Comparison of ENCODE assay signal across 17 cellular contexts in the genomic region with DNA sequence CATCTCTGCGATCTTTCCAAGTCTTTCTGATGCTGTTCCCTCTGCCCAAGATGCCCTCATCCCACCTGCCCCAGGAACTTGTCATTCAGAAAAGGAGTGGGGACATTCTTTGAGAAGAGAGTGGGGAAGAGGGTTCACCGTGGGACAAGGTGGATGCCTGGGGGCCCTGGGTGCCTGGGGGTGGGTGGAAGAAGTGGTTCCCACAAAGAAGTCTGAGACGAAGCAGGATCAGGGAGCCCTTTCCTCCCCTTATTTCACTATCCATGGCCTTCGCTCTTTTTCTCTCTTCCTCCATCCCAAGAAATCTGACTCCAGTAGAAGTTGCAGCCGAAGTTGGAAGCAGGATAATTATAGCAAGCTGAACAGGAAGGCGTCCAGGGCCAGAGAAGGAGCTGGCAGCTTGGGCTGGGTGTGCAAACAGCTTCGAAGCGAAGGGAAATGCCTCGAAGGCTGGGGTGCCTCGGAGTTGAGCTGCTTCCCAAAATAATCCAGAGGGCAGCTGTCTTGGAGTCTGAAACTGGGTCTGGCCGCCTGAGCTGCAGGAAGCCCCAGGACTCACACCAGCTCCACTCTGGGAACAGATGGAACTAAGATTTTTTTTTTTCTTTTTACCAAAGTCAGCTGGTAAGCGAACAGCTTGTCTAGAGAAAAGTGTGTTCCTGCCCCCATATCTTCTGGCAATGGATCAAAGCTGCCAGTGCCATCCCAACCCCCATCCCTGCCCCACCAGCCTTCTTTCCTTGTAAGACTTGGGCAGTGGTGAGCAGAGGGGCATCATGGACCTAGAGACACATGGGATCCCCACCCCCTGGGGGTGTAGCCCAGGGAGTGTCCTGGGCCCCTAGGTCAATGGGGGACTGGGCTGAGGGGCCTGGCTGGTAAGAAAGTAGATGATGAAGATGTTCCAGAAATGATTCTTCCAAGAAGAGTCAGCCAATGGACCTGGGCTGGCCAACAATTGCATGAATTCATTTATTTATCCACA. TPM values are rescaled to one million over a fixed set of nuclear protein-coding genes. Genes with fewer than 3 reads are reported as not detected.
DNase-seq lines count a peak whose midpoint lies in the region; ATAC-seq and TF ChIP-seq lines count a peak whose summit lies in the region.
"Had no signal": no experiment of that assay in that cellular context is flagged by ENCODE, and none has a peak within 500 bp of the region (broad histone marks: within the 10 kb centered on the region; RNA-seq: fewer than 3 reads in every experiment).

No MANE protein-coding gene starts in this region.

- H3K4me1 ChIP-seq in gastroesophageal sphincter (peaks cover 0 to 16% (median 10%) of the 10 kb centered on the region in 3 donors), stomach (peaks cover 0 to 18% (median 14%) of the 10 kb centered on the region in 4 donors)
- H3K4me1 ChIP-seq: pancreas had no signal

- no peaks in the 10 kb centered on the region for H3K27me3 Mint-ChIP-seq in activated T-cell treated with anti-CD3 and anti-CD28 coated beads, Interleukin-2, amount 50 U/mL, for 24 hours
- H3K27me3 Mint-ChIP-seq: activated CD8-positive, alpha-beta T cell treated with anti-CD3 and anti-CD28 coated beads for 36 hours; stimulated activated naive CD8-positive, alpha-beta T cell treated with anti-CD3 and anti-CD28 coated beads, Interleukin-15, amount 100 ng/mL, for 72 hours had no signal

- H3K27ac ChIP-seq in RWPE1 (peak overlapping the region; percentile 11; the same call in 1 of the 2 replicates), gastroesophageal sphincter (peak overlapping the region in 3 of 4 donors; percentile 22 to 43 (median 31)), stomach (peak overlapping the region in 3 of 5 donors; percentile 44 to 71 (median 66))
- H3K27ac ChIP-seq: pancreas had no signal

- TF ChIP-seq EP300 in gastroesophageal sphincter (IDR thresholded peaks at IDR 0.05) (no peak), stomach (IDR thresholded peaks at IDR 0.05) (no peak)

- no peak overlapping the region for H3K4me3 Mint-ChIP-seq in activated T-cell treated with anti-CD3 and anti-CD28 coated beads, Interleukin-2, amount 50 U/mL, for 24 hours
- H3K4me3 Mint-ChIP-seq: activated CD8-positive, alpha-beta T cell treated with anti-CD3 and anti-CD28 coated beads for 36 hours; stimulated activated naive CD8-positive, alpha-beta T cell treated with anti-CD3 and anti-CD28 coated beads, Interleukin-15, amount 100 ng/mL, for 72 hours had no signal

- intact Hi-C loops in stomach (cut with DNase I; ENCODE audit: low total_unique reads) = no loop called here

- H3K9me3 Mint-ChIP-seq in activated T-cell treated with anti-CD3 and anti-CD28 coated beads, Interleukin-2, amount 50 U/mL, for 24 hours = peaks cover 22% of the 10 kb centered on the region

- peaks cover 21% of the 10 kb centered on the region for H3K36me3 Mint-ChIP-seq in activated T-cell treated with anti-CD3 and anti-CD28 coated beads, Interleukin-2, amount 50 U/mL, for 24 hours (ENCODE audit: low read depth)

- peak; percentile 8 for DNase-seq in GM10248 (ENCODE audit: extremely low spot score)
- DNase-seq in RWPE1 (ENCODE audit: low spot score) = no peak
- no peak for DNase-seq in stomach
- no peak for DNase-seq in activated T-cell treated with anti-CD3 and anti-CD28 coated beads, Interleukin-2, amount 50 U/mL, for 24 hours
- no peak for DNase-seq in NCI-H1105 (lab: John Stamatoyannopoulos, UW)
- no peak for DNase-seq in SHP77 (lab: John Stamatoyannopoulos, UW)
- DNase-seq: activated CD8-positive, alpha-beta T cell treated with anti-CD3 and anti-CD28 coated beads for 36 hours; activated naive CD4-positive, alpha-beta T cell treated with anti-CD3 and anti-CD28 coated beads, Interleukin-2, amount 50 U/mL, for 16 hours; COR-L47; dermis blood vessel endothelial cell; stimulated activated CD4-positive, alpha-beta T cell treated with anti-CD3 and anti-CD28 coated beads, Interleukin-4, amount 100 ng/mL, for 24 hours; stimulated activated naive CD8-positive, alpha-beta T cell treated with anti-CD3 and anti-CD28 coated beads, Interleukin-15, amount 100 ng/mL, for 72 hours; T1000 had no signal

- H3K4me1 Mint-ChIP-seq in activated T-cell treated with anti-CD3 and anti-CD28 coated beads, Interleukin-2, amount 50 U/mL, for 24 hours (ENCODE audit: low read depth) = peaks cover 2% of the 10 kb centered on the region

- no peak overlapping the region for H3K27ac Mint-ChIP-seq in activated T-cell treated with anti-CD3 and anti-CD28 coated beads, Interleukin-2, amount 50 U/mL, for 24 hours
- H3K27ac Mint-ChIP-seq: activated CD8-positive, alpha-beta T cell treated with anti-CD3 and anti-CD28 coated beads for 36 hours had no signal

- POLR2A ChIA-PET in GM10248 (lab: Yijun Ruan, JAX) = no interaction called here
- POLR2A ChIA-PET in RWPE1 (lab: Yijun Ruan, JAX; ENCODE audit: low non-redundant PET) = no interaction called here

- H3K9me3 ChIP-seq in gastroesophageal sphincter (peaks cover 0 to 31% (median 0%) of the 10 kb centered on the region in 3 donors), stomach (peaks cover 2 to 17% (median 10%) of the 10 kb centered on the region in 4 donors)
- H3K9me3 ChIP-seq: pancreas had no signal

- CTCF ChIA-PET in GM10248 (lab: Yijun Ruan, JAX) (no interaction called here), RWPE1 (lab: Yijun Ruan, JAX) (no interaction called here)

- peak; percentile 56 for ATAC-seq in gastroesophageal sphincter
- ATAC-seq: activated CD8-positive, alpha-beta T cell treated with anti-CD3 and anti-CD28 coated beads for 36 hours; Panc1; pancreas; stimulated activated naive CD8-positive, alpha-beta T cell treated with anti-CD3 and anti-CD28 coated beads, Interleukin-15, amount 100 ng/mL, for 72 hours had no signal

- H3K27me3 ChIP-seq in gastroesophageal sphincter = no peaks in the 10 kb centered on the region
- no peaks in the 10 kb centered on the region for H3K27me3 ChIP-seq in stomach
- H3K27me3 ChIP-seq: pancreas had no signal

- no peaks in the 10 kb centered on the region for H3K36me3 ChIP-seq in gastroesophageal sphincter
- H3K36me3 ChIP-seq in stomach = no peaks in the 10 kb centered on the region
- H3K36me3 ChIP-seq: pancreas had no signal

- no peak overlapping the region for H3K4me3 ChIP-seq in gastroesophageal sphincter
- H3K4me3 ChIP-seq in stomach = no peak overlapping the region
- H3K4me3 ChIP-seq: pancreas had no signal

- TF ChIP-seq CTCF in GM10248 (IDR thresholded peaks at IDR 0.05; ENCODE audit: control extremely low read depth, extremely low read depth, low read depth, missing control alignments) (no peak), RWPE1 (conservative IDR thresholded peaks at IDR 0.05; ENCODE audit: low read depth) (no peak), gastroesophageal sphincter (IDR thresholded peaks at IDR 0.05) (no peak), stomach (IDR thresholded peaks at IDR 0.05) (no peak)

- 18 to 21% methylated on average over 7 to 10 of the region's 12 CpGs for WGBS in gastroesophageal sphincter (ENCODE audit: low coverage in 1 of 2), 2 donors
- 29 to 57% (median 49%) methylated on average over 12 of the region's 12 CpGs for WGBS in stomach, 5 donors

- TF ChIP-seq POLR2A in gastroesophageal sphincter (IDR thresholded peaks at IDR 0.05) = no peak
- no peak for TF ChIP-seq POLR2A in stomach (IDR thresholded peaks at IDR 0.05)

RNA-seq across cellular contexts. Expression of a gene that starts 31.5 kb away (rescaled TPM):
- total RNA-seq in gastroesophageal sphincter (10 to 100 TPM in 2 of 4 donors, 1 to 10 TPM in 2; 7.0 to 18.2 (median 11.3) TPM), stomach (10 to 100 TPM; 12.3 to 78.2 (median 51.9) TPM)
- polyA plus RNA-seq in stomach = 1 to 10 TPM; 5.7 to 7.3 (median 5.9) TPM
- total RNA-seq: glomerular endothelial cell had no signal

Comparison
In these comparisons a context has a peak if more than half of its experiments do, and no peak if none do; other contexts are left out.
1. H3K27ac ChIP-seq: peak in every context shown above with its lines; median percentile 66 in stomach; 31 in gastroesophageal sphincter; 11 in RWPE1.